ENCODE assay signal across 13 cellular contexts in genomic region chr14:100534528-100535286, GRCh38. TPM values are rescaled to one million over a fixed set of nuclear protein-coding genes. Genes with fewer than 3 reads are reported as not detected.
DNase-seq lines count a peak whose midpoint lies in the region; ATAC-seq and TF ChIP-seq lines count a peak whose summit lies in the region.
"Had no signal": no experiment of that assay in that cellular context is flagged by ENCODE, and none has a peak within 500 bp of the region (broad histone marks: within the 10 kb centered on the region; RNA-seq: fewer than 3 reads in every experiment).

No MANE protein-coding gene starts in this region.

- no peak overlapping the region for H3K27ac Mint-ChIP-seq in activated CD4-positive, alpha-beta T cell treated with anti-CD3 and anti-CD28 coated beads for 36 hours
- H3K27ac Mint-ChIP-seq in activated CD4-positive, alpha-beta T cell treated with anti-CD3 and anti-CD28 coated beads, Interleukin-2, amount 10 ng/mL, durations not matched to agents 24 days and 14 days = no peak overlapping the region
- peak overlapping the region; percentile 48 for H3K27ac Mint-ChIP-seq in stimulated activated memory B cell treated with anti-CD40 and anti-IgM and Interleukin-4, amounts not matched to agents 10 μg/mL and 1 μg/mL and 100 μg/mL, for 72 hours

- no peaks in the 10 kb centered on the region for H3K27me3 Mint-ChIP-seq in activated CD4-positive, alpha-beta T cell treated with anti-CD3 and anti-CD28 coated beads for 36 hours
- H3K27me3 Mint-ChIP-seq in activated CD4-positive, alpha-beta T cell treated with anti-CD3 and anti-CD28 coated beads, Interleukin-2, amount 10 ng/mL, durations not matched to agents 24 days and 14 days = no peaks in the 10 kb centered on the region
- no peaks in the 10 kb centered on the region for H3K27me3 Mint-ChIP-seq in stimulated activated memory B cell treated with anti-CD40 and anti-IgM and Interleukin-4, amounts not matched to agents 10 μg/mL and 1 μg/mL and 100 μg/mL, for 72 hours

- CTCF ChIA-PET in activated CD4-positive, alpha-beta T cell treated with anti-CD3 and anti-CD28 coated beads for 36 hours (lab: Charles Lee) = interaction anchor here (0.7 to 2.4 kb wide), 3 partner anchors 10 to 739 kb away, joined by 3 to 14 read pairs (median 3); no protein-coding TSS in a partner anchor

- H3K36me3 Mint-ChIP-seq in activated CD4-positive, alpha-beta T cell treated with anti-CD3 and anti-CD28 coated beads for 36 hours (ENCODE audit: low read depth) = no peaks in the 10 kb centered on the region
- no peaks in the 10 kb centered on the region for H3K36me3 Mint-ChIP-seq in activated CD4-positive, alpha-beta T cell treated with anti-CD3 and anti-CD28 coated beads, Interleukin-2, amount 10 ng/mL, durations not matched to agents 24 days and 14 days (ENCODE audit: low read depth)
- no peaks in the 10 kb centered on the region for H3K36me3 Mint-ChIP-seq in stimulated activated memory B cell treated with anti-CD40 and anti-IgM and Interleukin-4, amounts not matched to agents 10 μg/mL and 1 μg/mL and 100 μg/mL, for 72 hours

- DNase-seq in activated CD4-positive, alpha-beta T cell treated with anti-CD3 and anti-CD28 coated beads for 36 hours = peak; percentile 4
- no peak for DNase-seq in activated CD4-positive, alpha-beta T cell treated with anti-CD3 and anti-CD28 coated beads, Interleukin-2, amount 10 ng/mL, durations not matched to agents 24 days and 14 days
- peak; percentile 52 for DNase-seq in RWPE2 (ENCODE audit: low spot score)
- peak; percentile 43 for DNase-seq in right atrium auricular region (ENCODE audit: low spot score)
- DNase-seq in NCI-H345 (lab: John Stamatoyannopoulos, UW) = no peak
- no peak for DNase-seq in effector CD8-positive, alpha-beta T cell (lab: John Stamatoyannopoulos, UW)
- DNase-seq in dedifferentiated amniotic fluid mesenchymal stem cell (ENCODE audit: extremely low spot score) = no peak
- DNase-seq: activated CD4-positive, CD25-positive, alpha-beta regulatory T cell treated with anti-CD3 and anti-CD28 coated beads, Interleukin-2, amount 50 U/mL, for 72 hours; NCI-H1105 treated with DMSO at 0.1 percent for 48 hours had no signal

- no peaks in the 10 kb centered on the region for H3K27me3 ChIP-seq in RWPE2 (ENCODE audit: insufficient read depth, poor library complexity, severe bottlenecking)
- no peaks in the 10 kb centered on the region for H3K27me3 ChIP-seq in right atrium auricular region

- peaks cover 4% of the 10 kb centered on the region for H3K4me1 Mint-ChIP-seq in activated CD4-positive, alpha-beta T cell treated with anti-CD3 and anti-CD28 coated beads for 36 hours
- peaks cover 3% of the 10 kb centered on the region for H3K4me1 Mint-ChIP-seq in activated CD4-positive, alpha-beta T cell treated with anti-CD3 and anti-CD28 coated beads, Interleukin-2, amount 10 ng/mL, durations not matched to agents 24 days and 14 days
- no peaks in the 10 kb centered on the region for H3K4me1 Mint-ChIP-seq in stimulated activated memory B cell treated with anti-CD40 and anti-IgM and Interleukin-4, amounts not matched to agents 10 μg/mL and 1 μg/mL and 100 μg/mL, for 72 hours

- H3K4me1 ChIP-seq in RWPE2 (ENCODE audit: insufficient read depth, poor library complexity, severe bottlenecking) (peaks cover 10% of the 10 kb centered on the region), right atrium auricular region (peaks cover 0 to 13% of the 10 kb centered on the region in 2 donors)
- H3K4me1 ChIP-seq: A549 had no signal

- H3K4me3 Mint-ChIP-seq in activated CD4-positive, alpha-beta T cell treated with anti-CD3 and anti-CD28 coated beads for 36 hours = no peak overlapping the region
- no peak overlapping the region for H3K4me3 Mint-ChIP-seq in activated CD4-positive, alpha-beta T cell treated with anti-CD3 and anti-CD28 coated beads, Interleukin-2, amount 10 ng/mL, durations not matched to agents 24 days and 14 days
- no peak overlapping the region for H3K4me3 Mint-ChIP-seq in stimulated activated memory B cell treated with anti-CD40 and anti-IgM and Interleukin-4, amounts not matched to agents 10 μg/mL and 1 μg/mL and 100 μg/mL, for 72 hours

- H3K4me3 ChIP-seq in RWPE2 (ENCODE audit: severe bottlenecking) (no peak overlapping the region), right atrium auricular region (no peak overlapping the region)
- H3K4me3 ChIP-seq: A549, mucosa of descending colon had no signal

- H3K36me3 ChIP-seq in RWPE2 (ENCODE audit: low read depth) = no peaks in the 10 kb centered on the region
- peaks cover 4% of the 10 kb centered on the region for H3K36me3 ChIP-seq in right atrium auricular region

- no peak for ATAC-seq in activated CD4-positive, alpha-beta T cell treated with anti-CD3 and anti-CD28 coated beads for 36 hours
- ATAC-seq in RWPE2 (ENCODE audit: low read depth) = no peak
- no peak for ATAC-seq in stimulated activated memory B cell treated with anti-CD40 and anti-IgM and Interleukin-4, amounts not matched to agents 10 μg/mL and 1 μg/mL and 100 μg/mL, for 72 hours
- ATAC-seq: A549 had no signal

- TF ChIP-seq CTCF in RWPE2 (IDR thresholded peaks at IDR 0.05; ENCODE audit: poor library complexity, severe bottlenecking) (no peak), right atrium auricular region (IDR thresholded peaks at IDR 0.05) (no peak)

- POLR2A ChIA-PET in activated CD4-positive, alpha-beta T cell treated with anti-CD3 and anti-CD28 coated beads for 36 hours (lab: Charles Lee) = no interaction called here

- H3K9me3 ChIP-seq in RWPE2 (ENCODE audit: severe bottlenecking) (no peaks in the 10 kb centered on the region), right atrium auricular region (no peaks in the 10 kb centered on the region)
- H3K9me3 ChIP-seq: A549, mucosa of descending colon had no signal

- H3K9me3 Mint-ChIP-seq in activated CD4-positive, alpha-beta T cell treated with anti-CD3 and anti-CD28 coated beads for 36 hours (ENCODE audit: low read depth) = no peaks in the 10 kb centered on the region
- H3K9me3 Mint-ChIP-seq in activated CD4-positive, alpha-beta T cell treated with anti-CD3 and anti-CD28 coated beads, Interleukin-2, amount 10 ng/mL, durations not matched to agents 24 days and 14 days = no peaks in the 10 kb centered on the region
- H3K9me3 Mint-ChIP-seq in stimulated activated memory B cell treated with anti-CD40 and anti-IgM and Interleukin-4, amounts not matched to agents 10 μg/mL and 1 μg/mL and 100 μg/mL, for 72 hours = no peaks in the 10 kb centered on the region

- intact Hi-C loops in activated CD4-positive, alpha-beta T cell treated with anti-CD3 and anti-CD28 coated beads for 36 hours (cut with DNase I, micrococcal nuclease) = no loop called here
- intact Hi-C loops in activated CD4-positive, alpha-beta T cell treated with anti-CD3 and anti-CD28 coated beads, Interleukin-2, amount 10 ng/mL, durations not matched to agents 24 days and 14 days (cut with micrococcal nuclease) = no loop called here

- H3K27ac ChIP-seq in RWPE2 (ENCODE audit: poor library complexity, severe bottlenecking) = no peak overlapping the region
- no peak overlapping the region for H3K27ac ChIP-seq in right atrium auricular region
- H3K27ac ChIP-seq: A549 had no signal

RNA-seq across cellular contexts. Expression of gene BEGAIN, which starts 52.5 kb away (rescaled TPM):
- 1 to 10 TPM; 3.1 to 3.5 TPM for total RNA-seq in activated CD4-positive, alpha-beta T cell treated with anti-CD3 and anti-CD28 coated beads for 36 hours
- total RNA-seq in activated CD4-positive, alpha-beta T cell treated with anti-CD3 and anti-CD28 coated beads, Interleukin-2, amount 10 ng/mL, durations not matched to agents 24 days and 14 days = 3.0 and 4.8 TPM in 2 replicates
- 1 to 10 TPM in 1 of 2 donors, under 1 TPM in 1; 0.93 to 5.7 TPM for total RNA-seq in right atrium auricular region
- total RNA-seq: fibroblast of villous mesenchyme had no signal

Comparison
In these comparisons a context has a peak if more than half of its experiments do, and no peak if none do; other contexts are left out.
1. DNase-seq: peak in activated CD4-positive, alpha-beta T cell treated with anti-CD3 and anti-CD28 coated beads for 36 hours (single experiment), RWPE2 (single experiment) and right atrium auricular region (single experiment); none in activated CD4-positive, alpha-beta T cell treated with anti-CD3 and anti-CD28 coated beads, Interleukin-2, amount 10 ng/mL, durations not matched to agents 24 days and 14 days (single experiment), NCI-H345 (single experiment), effector CD8-positive, alpha-beta T cell (single experiment) and dedifferentiated amniotic fluid mesenchymal stem cell (single experiment).